Comparison of ENCODE assay signal across 20 cellular contexts in the genomic region with DNA sequence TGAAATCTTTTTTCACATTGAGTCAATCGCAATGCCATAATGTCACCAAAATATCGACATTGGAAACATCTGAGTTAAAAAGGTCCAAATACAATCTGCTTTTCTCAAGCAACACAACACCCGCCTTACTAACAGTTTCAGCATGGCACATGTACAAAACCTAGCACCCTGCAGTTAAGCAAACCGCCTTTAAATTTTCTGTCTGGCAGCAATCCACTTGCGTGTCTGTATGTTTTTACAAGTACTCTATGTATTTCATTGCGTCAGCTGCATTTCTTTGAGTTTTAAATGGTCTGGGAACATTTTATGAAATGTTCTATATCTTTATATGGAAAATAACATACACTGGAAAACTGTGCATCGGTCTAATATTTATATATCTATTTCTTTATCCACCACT.
"Had no signal": no experiment of that assay in that cellular context is flagged by ENCODE, and none has a peak within 500 bp of the region (broad histone marks: within the 10 kb centered on the region; RNA-seq: fewer than 3 reads in every experiment).

No MANE protein-coding gene starts in this region.

- ATAC-seq: gastrocnemius medialis; heart right ventricle; left lobe of liver; mucosa of descending colon; naive thymus-derived CD8-positive, alpha-beta T cell; stimulated activated memory B cell treated with anti-CD40 and anti-IgM and Interleukin-4, amounts not matched to agents 10 μg/mL and 1 μg/mL and 100 μg/mL, for 72 hours; upper lobe of right lung had no signal

- H3K27ac ChIP-seq: colonic mucosa, gastrocnemius medialis, heart right ventricle, ovary, right atrium auricular region, testis, tibial nerve, upper lobe of right lung, vagina had no signal

- H3K4me1 ChIP-seq: colonic mucosa, testis, upper lobe of right lung had no signal

- H3K36me3 ChIP-seq: colonic mucosa, gastrocnemius medialis, heart right ventricle, ovary, right atrium auricular region, tibial nerve, upper lobe of right lung, vagina had no signal

- H3K4me3 ChIP-seq: colonic mucosa, gastrocnemius medialis, heart right ventricle, mucosa of descending colon, ovary, right atrium auricular region, smooth muscle cell, testis, tibial nerve, upper lobe of right lung, vagina had no signal

- H3K4me2 ChIP-seq: smooth muscle cell had no signal

- H3K27me3 ChIP-seq: colonic mucosa, gastrocnemius medialis, heart right ventricle, ovary, right atrium auricular region, testis, tibial nerve, upper lobe of right lung, vagina had no signal

- DNase-seq: colonic mucosa; effector CD4-positive, alpha-beta T cell; endodermal cell; erythroblast; gastrocnemius medialis; heart right ventricle; islet precursor cell; mammary epithelial cell; mucosa of descending colon; naive thymus-derived CD8-positive, alpha-beta T cell; ovary; stimulated activated CD4-positive, alpha-beta T cell treated with anti-CD3 and anti-CD28 coated beads, Interleukin-4, amount 100 ng/mL, for 24 hours; testis; upper lobe of right lung had no signal

- H3K9me3 ChIP-seq: colonic mucosa, gastrocnemius medialis, heart right ventricle, mucosa of descending colon, ovary, right atrium auricular region, testis, tibial nerve, upper lobe of right lung, vagina had no signal
